In genomic region chr1:31736675-31737074, GRCh38 we compare ENCODE assay signal across 14 cellular contexts. TPM values are rescaled to one million over a fixed set of nuclear protein-coding genes. Genes with fewer than 3 reads are reported as not detected.
DNase-seq lines count a peak whose midpoint lies in the region; ATAC-seq and TF ChIP-seq lines count a peak whose summit lies in the region.
"Had no signal": no experiment of that assay in that cellular context is flagged by ENCODE, and none has a peak within 500 bp of the region (broad histone marks: within the 10 kb centered on the region; RNA-seq: fewer than 3 reads in every experiment).

No MANE protein-coding gene starts in this region.

- H3K36me3 ChIP-seq in PC-3 (ENCODE audit: low read depth, low read length), result no peaks in the 10 kb centered on the region

- H3K4me1 ChIP-seq in PC-3 (ENCODE audit: insufficient read depth, low read length), result no peaks in the 10 kb centered on the region

- intact Hi-C loops in PC-3 (cut with micrococcal nuclease), result no loop called here
- intact Hi-C loops in sciatic nerve (cut with DNase I), result no loop called here

- H3K9ac ChIP-seq in PC-3 (ENCODE audit: low read length), result no peak overlapping the region

- no peaks in the 10 kb centered on the region for H3K27me3 ChIP-seq in PC-3 (ENCODE audit: low read length)

- no peak for TF ChIP-seq CTCF in PC-3 (conservative IDR thresholded peaks at IDR 0.05; ENCODE audit: low read depth, low read length)

- ATAC-seq in PC-3 (peak; percentile 20; the same call in 1 of the 2 replicates), sciatic nerve (peak; percentile 16), HG03469 (IDR thresholded peaks at IDR 0.05; ENCODE audit: unreplicated experiment) (no peak), GM18867 (IDR thresholded peaks at IDR 0.05; ENCODE audit: unreplicated experiment) (no peak)

- no peaks in the 10 kb centered on the region for H3K9me3 ChIP-seq in PC-3 (ENCODE audit: low read length)

- DNase-seq in DMS 273 (lab: John Stamatoyannopoulos, UW; ENCODE audit: unreplicated experiment), result peak; percentile 40
- DNase-seq in DMS 273 treated with DMSO at 0.1 percent for 48 hours (lab: John Stamatoyannopoulos, UW), result no peak
- DNase-seq in PC-3, result no peak
- no peak for DNase-seq in sciatic nerve (ENCODE audit: low spot score)
- DNase-seq in LoVo (ENCODE audit: low spot score), result no peak
- DNase-seq: foreskin melanocyte, left cardiac atrium, NCI-H1417, NCI-H526, SHP77 had no signal

- CTCF ChIA-PET in PC-3 (lab: Charles Lee), result no interaction called here

- BruUV-seq in PC-3 (replicated peaks; lab: Mats Ljungman, UMichigan), result no TSS peak

- POLR2A ChIA-PET in PC-3 (lab: Charles Lee; ENCODE audit: unreplicated experiment), result no interaction called here

- H3K9me2 ChIP-seq in PC-3 (replicated peaks; ENCODE audit: low read length), result no peaks in the 10 kb centered on the region

- H3K79me2 ChIP-seq in PC-3 (ENCODE audit: low read length), result no peaks in the 10 kb centered on the region

- no peak overlapping the region for H3K4me3 ChIP-seq in PC-3 (ENCODE audit: low read length)

- H3K27ac ChIP-seq in PC-3 (ENCODE audit: low read length) (no peak overlapping the region), cingulate gyrus (ENCODE audit: low read depth, low read length) (peak overlapping the region; percentile 73)
- H3K27ac ChIP-seq: 22Rv1 had no signal

- no peak overlapping the region for H3K4me2 ChIP-seq in PC-3 (ENCODE audit: low read length)

- no peak overlapping the region for H2AFZ ChIP-seq in PC-3 (ENCODE audit: low read length)

- no peaks in the 10 kb centered on the region for H3F3A ChIP-seq in PC-3 (ENCODE audit: low read length, unreplicated experiment)

- no peaks in the 10 kb centered on the region for H4K20me1 ChIP-seq in PC-3 (ENCODE audit: low read length)

RNA-seq across cellular contexts. Expression of gene ADGRB2, which starts 27.5 kb away (rescaled TPM):
- 12.3 and 15.7 TPM in 2 replicates for total RNA-seq in PC-3 (2014; rRNA removed)
- 5.2 TPM for total RNA-seq in sciatic nerve

RNA-seq across cellular contexts. Expression of gene COL16A1, which starts 32.9 kb away (rescaled TPM):
- total RNA-seq in PC-3 (2014; rRNA removed) (1.7 and 5.0 TPM in 2 replicates), sciatic nerve (179 TPM)

Comparison
In these comparisons a context has a peak if more than half of its experiments do, and no peak if none do; other contexts are left out.
1. ATAC-seq: peak in PC-3 (single experiment) and sciatic nerve (single experiment); none in HG03469 (single experiment) and GM18867 (single experiment).
2. RNA of gene COL16A1, which starts 32.9 kb away (total RNA-seq): 179 TPM in sciatic nerve (single experiment); 1.7 to 5.0 TPM in PC-3; every median in the first group is over 10 times any median in the second.